ENCODE assay signal across 10 cellular contexts in genomic region chr19:32351807-32352630, GRCh38. TPM values are rescaled to one million over a fixed set of nuclear protein-coding genes. Genes with fewer than 3 reads are reported as not detected.
DNase-seq lines count a peak whose midpoint lies in the region; ATAC-seq and TF ChIP-seq lines count a peak whose summit lies in the region.
"Had no signal": no experiment of that assay in that cellular context is flagged by ENCODE, and none has a peak within 500 bp of the region (broad histone marks: within the 10 kb centered on the region; RNA-seq: fewer than 3 reads in every experiment).

No MANE protein-coding gene starts in this region.

- peaks cover 79% of the 10 kb centered on the region for H3K4me1 Mint-ChIP-seq in activated naive CD4-positive, alpha-beta T cell treated with anti-CD3 and anti-CD28 coated beads for 36 hours (ENCODE audit: low read depth)

- no peak for DNase-seq in activated naive CD4-positive, alpha-beta T cell treated with anti-CD3 and anti-CD28 coated beads for 36 hours
- no peak for DNase-seq in activated naive CD4-positive, alpha-beta T cell treated with anti-CD3 and anti-CD28 coated beads, Interleukin-2, amount 50 U/mL, for 16 hours
- DNase-seq in SK-N-MC (ENCODE audit: low read depth, low spot score) (no peak), fibroblast of mammary gland (ENCODE audit: low read depth) (peak; percentile 71), stromal cell of bone marrow (ENCODE audit: low read depth) (peak; percentile 35)
- DNase-seq: NCI-H1694 treated with DMSO at 0.1 percent for 48 hours had no signal

- no peak overlapping the region for H3K4me3 ChIP-seq in SK-N-MC
- no peak overlapping the region for H3K4me3 ChIP-seq in fibroblast of mammary gland (ENCODE audit: control insufficient read depth, low read depth, low read length)

- no peaks in the 10 kb centered on the region for H3K9me3 ChIP-seq in SK-N-MC (ENCODE audit: low read depth, low read length)

- H3K4me3 Mint-ChIP-seq in activated naive CD4-positive, alpha-beta T cell treated with anti-CD3 and anti-CD28 coated beads for 36 hours: no peak overlapping the region

- ATAC-seq in GM21576 (IDR thresholded peaks at IDR 0.05; ENCODE audit: unreplicated experiment) (no peak), GM21737 (IDR thresholded peaks at IDR 0.05; ENCODE audit: unreplicated experiment) (no peak), GM18520 (IDR thresholded peaks at IDR 0.05; ENCODE audit: unreplicated experiment) (no peak)
- ATAC-seq: sciatic nerve had no signal

- no peak for TF ChIP-seq CTCF in fibroblast of mammary gland (conservative IDR thresholded peaks at IDR 0.05; ENCODE audit: control insufficient read depth, insufficient read depth, low read depth, low read length)

- peak overlapping the region; percentile 47; the same call in 1 of the 2 replicates for H3K27ac ChIP-seq in SK-N-MC

- peaks cover 64% of the 10 kb centered on the region for H3K36me3 Mint-ChIP-seq in activated naive CD4-positive, alpha-beta T cell treated with anti-CD3 and anti-CD28 coated beads for 36 hours (ENCODE audit: low read depth)

- peaks cover 96% of the 10 kb centered on the region for H3K36me3 ChIP-seq in SK-N-MC (ENCODE audit: insufficient read depth, low read length)

- H3K9ac ChIP-seq in SK-N-MC (ENCODE audit: insufficient read length): no peak overlapping the region

- CTCF ChIA-PET in activated naive CD4-positive, alpha-beta T cell treated with anti-CD3 and anti-CD28 coated beads for 36 hours (lab: Charles Lee): no interaction called here

- peak overlapping the region; percentile 12 for H3K27ac Mint-ChIP-seq in activated naive CD4-positive, alpha-beta T cell treated with anti-CD3 and anti-CD28 coated beads for 36 hours

- H3K27me3 Mint-ChIP-seq in activated naive CD4-positive, alpha-beta T cell treated with anti-CD3 and anti-CD28 coated beads for 36 hours (ENCODE audit: low read depth): no peaks in the 10 kb centered on the region

- intact Hi-C loops in activated naive CD4-positive, alpha-beta T cell treated with anti-CD3 and anti-CD28 coated beads for 36 hours (cut with micrococcal nuclease): no loop called here

- H3K9me3 Mint-ChIP-seq in activated naive CD4-positive, alpha-beta T cell treated with anti-CD3 and anti-CD28 coated beads for 36 hours: no peaks in the 10 kb centered on the region

RNA-seq across cellular contexts. Expression of gene ZNF507, which starts 6.6 kb away (rescaled TPM):
- total RNA-seq in activated naive CD4-positive, alpha-beta T cell treated with anti-CD3 and anti-CD28 coated beads for 36 hours: 10 to 100 TPM; 21.4 to 21.5 TPM

RNA-seq across cellular contexts. Expression of gene DPY19L3, which starts 53.6 kb away (rescaled TPM):
- 10 to 100 TPM; 11.1 to 11.5 TPM for total RNA-seq in activated naive CD4-positive, alpha-beta T cell treated with anti-CD3 and anti-CD28 coated beads for 36 hours

Comparison
In these comparisons a context has a peak if more than half of its experiments do, and no peak if none do; other contexts are left out.
1. DNase-seq: peak in fibroblast of mammary gland (single experiment) and stromal cell of bone marrow (single experiment); none in activated naive CD4-positive, alpha-beta T cell treated with anti-CD3 and anti-CD28 coated beads for 36 hours (single experiment), activated naive CD4-positive, alpha-beta T cell treated with anti-CD3 and anti-CD28 coated beads, Interleukin-2, amount 50 U/mL, for 16 hours (single experiment) and SK-N-MC (single experiment).